ENCODE assay signal across 8 cellular contexts in the genomic region with DNA sequence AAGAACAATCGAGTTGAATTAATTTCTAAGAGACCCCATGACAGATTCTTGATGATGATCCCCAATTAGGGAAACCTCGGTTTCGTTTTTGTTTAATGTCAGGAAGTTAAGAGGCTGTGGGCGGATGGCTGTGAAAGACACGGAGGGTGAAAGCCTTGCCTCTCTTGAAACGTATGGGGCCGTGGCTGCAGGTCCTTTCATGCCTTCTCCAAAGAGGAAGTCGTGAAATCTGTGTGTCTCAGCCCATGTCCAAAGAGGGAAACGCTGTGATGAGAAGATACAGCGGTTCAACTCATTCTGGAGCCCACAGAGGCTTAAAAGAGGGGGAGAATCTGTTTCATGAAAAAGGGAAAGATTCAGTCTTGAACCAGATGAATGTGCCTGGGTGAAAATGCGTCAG.
DNase-seq lines count a peak whose midpoint lies in the region; ATAC-seq, FAIRE-seq and TF ChIP-seq lines count a peak whose summit lies in the region.

No MANE protein-coding gene starts in this region.

- no peaks in the 10 kb centered on the region for H3K36me3 Mint-ChIP-seq in nephron progenitor cell (ENCODE audit: low read depth)

- TF ChIP-seq CTCF in nephron progenitor cell (IDR thresholded peaks at IDR 0.05), result no peak

- peak; percentile 59 for ATAC-seq in GM21360 (IDR thresholded peaks at IDR 0.05; ENCODE audit: unreplicated experiment)

- H3K4me1 Mint-ChIP-seq in nephron progenitor cell, result peaks cover 9% of the 10 kb centered on the region

- peaks cover 15% of the 10 kb centered on the region for H3K27me3 Mint-ChIP-seq in nephron progenitor cell (ENCODE audit: low read depth, poor library complexity)

- peaks cover 31% of the 10 kb centered on the region for H3K9me3 Mint-ChIP-seq in nephron progenitor cell

- TF ChIP-seq POLR2A in H54 (IDR thresholded peaks at IDR 0.05; ENCODE audit: low read depth, low read length), result no peak

- no peak for FAIRE-seq in H54 (lab: Jason Lieb, UNC)

- H3K4me3 Mint-ChIP-seq in nephron progenitor cell, result no peak overlapping the region

- DNase-seq in MV-4-11 (lab: John Stamatoyannopoulos, UW), result peak; percentile 78
- peak; percentile 37 for DNase-seq in activated effector memory CD4-positive, alpha-beta T cell treated with Interleukin-2 at 50 U/mL for 16 hours
- peak; percentile 59 for DNase-seq in stimulated activated CD4-positive, alpha-beta T cell treated with anti-CD3 and anti-CD28 coated beads, Interleukin-15, amount 100 ng/mL, for 24 hours
- no peak for DNase-seq in DMS79 (lab: John Stamatoyannopoulos, UW)
- no peak for DNase-seq in AG20443 (ENCODE audit: low spot score)
- no peak for DNase-seq in H54 (ENCODE audit: insufficient read length, low spot score)
- no peak for DNase-seq in nephron progenitor cell

- H3K27ac Mint-ChIP-seq in nephron progenitor cell, result no peak overlapping the region

Comparison
In these comparisons a context has a peak if more than half of its experiments do, and no peak if none do; other contexts are left out.
1. DNase-seq: peak in MV-4-11 (single experiment), activated effector memory CD4-positive, alpha-beta T cell treated with Interleukin-2 at 50 U/mL for 16 hours (single experiment) and stimulated activated CD4-positive, alpha-beta T cell treated with anti-CD3 and anti-CD28 coated beads, Interleukin-15, amount 100 ng/mL, for 24 hours (single experiment); none in DMS79 (single experiment), AG20443 (single experiment), H54 (single experiment) and nephron progenitor cell (single experiment).